In the genomic region with DNA sequence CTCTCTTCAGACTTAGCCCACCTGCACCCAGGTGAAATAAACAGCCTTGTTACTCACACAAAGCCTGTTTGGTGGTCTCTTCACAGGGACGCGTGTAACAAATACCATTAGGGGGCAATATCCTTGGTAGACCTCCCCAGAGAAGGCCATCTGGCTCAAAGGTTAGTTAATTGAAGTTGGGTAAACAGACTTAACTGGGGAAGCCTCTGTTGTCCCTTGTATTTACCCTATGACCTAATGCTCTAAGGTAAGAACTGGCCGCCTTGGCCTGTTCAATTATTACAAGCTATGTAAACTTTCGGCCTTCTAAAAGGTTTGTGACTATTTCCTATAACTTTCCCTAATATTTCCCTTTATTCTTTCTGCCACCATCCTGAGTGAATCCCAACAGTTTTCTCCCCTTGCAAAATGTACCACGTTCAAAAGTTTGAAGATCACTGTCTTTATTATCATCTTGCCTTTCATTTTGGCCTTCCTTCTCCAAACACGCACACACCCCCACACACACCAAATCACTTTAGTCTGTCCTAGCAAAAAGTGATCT, we compare ENCODE assay signal across 1 cellular context.
TF ChIP-seq lines count a peak whose summit lies in the region.

No MANE protein-coding gene starts in this region.

TF ChIP-seq in GM23338, 12 proteins besides CTCF, POLR2A, EP300 and RAD21 (continued from another document):
- TF ChIP-seq ZNF331 (CRISPR knock-in tag; IDR thresholded peaks at IDR 0.05; ENCODE audit: low read depth) (no peak), EZH2 (IDR thresholded peaks at IDR 0.05; ENCODE audit: low read depth, unreplicated experiment) (no peak), ETS1 (IDR thresholded peaks at IDR 0.05) (no peak)
- TF ChIP-seq, protein P1, sequence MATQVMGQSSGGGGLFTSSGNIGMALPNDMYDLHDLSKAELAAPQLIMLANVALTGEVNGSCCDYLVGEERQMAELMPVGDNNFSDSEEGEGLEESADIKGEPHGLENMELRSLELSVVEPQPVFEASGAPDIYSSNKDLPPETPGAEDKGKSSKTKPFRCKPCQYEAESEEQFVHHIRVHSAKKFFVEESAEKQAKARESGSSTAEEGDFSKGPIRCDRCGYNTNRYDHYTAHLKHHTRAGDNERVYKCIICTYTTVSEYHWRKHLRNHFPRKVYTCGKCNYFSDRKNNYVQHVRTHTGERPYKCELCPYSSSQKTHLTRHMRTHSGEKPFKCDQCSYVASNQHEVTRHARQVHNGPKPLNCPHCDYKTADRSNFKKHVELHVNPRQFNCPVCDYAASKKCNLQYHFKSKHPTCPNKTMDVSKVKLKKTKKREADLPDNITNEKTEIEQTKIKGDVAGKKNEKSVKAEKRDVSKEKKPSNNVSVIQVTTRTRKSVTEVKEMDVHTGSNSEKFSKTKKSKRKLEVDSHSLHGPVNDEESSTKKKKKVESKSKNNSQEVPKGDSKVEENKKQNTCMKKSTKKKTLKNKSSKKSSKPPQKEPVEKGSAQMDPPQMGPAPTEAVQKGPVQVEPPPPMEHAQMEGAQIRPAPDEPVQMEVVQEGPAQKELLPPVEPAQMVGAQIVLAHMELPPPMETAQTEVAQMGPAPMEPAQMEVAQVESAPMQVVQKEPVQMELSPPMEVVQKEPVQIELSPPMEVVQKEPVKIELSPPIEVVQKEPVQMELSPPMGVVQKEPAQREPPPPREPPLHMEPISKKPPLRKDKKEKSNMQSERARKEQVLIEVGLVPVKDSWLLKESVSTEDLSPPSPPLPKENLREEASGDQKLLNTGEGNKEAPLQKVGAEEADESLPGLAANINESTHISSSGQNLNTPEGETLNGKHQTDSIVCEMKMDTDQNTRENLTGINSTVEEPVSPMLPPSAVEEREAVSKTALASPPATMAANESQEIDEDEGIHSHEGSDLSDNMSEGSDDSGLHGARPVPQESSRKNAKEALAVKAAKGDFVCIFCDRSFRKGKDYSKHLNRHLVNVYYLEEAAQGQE (IDR thresholded peaks at IDR 0.05; ENCODE audit: unreplicated experiment): no peak
